Comparison of ENCODE assay signal across 12 cellular contexts in genomic region chr11:69605737-69606526, GRCh38. TPM values are rescaled to one million over a fixed set of nuclear protein-coding genes. Genes with fewer than 3 reads are reported as not detected.
DNase-seq lines count a peak whose midpoint lies in the region; ATAC-seq and TF ChIP-seq lines count a peak whose summit lies in the region.
"Had no signal": no experiment of that assay in that cellular context is flagged by ENCODE, and none has a peak within 500 bp of the region (broad histone marks: within the 10 kb centered on the region; RNA-seq: fewer than 3 reads in every experiment).

No MANE protein-coding gene starts in this region.

- TF ChIP-seq CTCF in endodermal cell (conservative IDR thresholded peaks at IDR 0.05) (no peak), stomach (IDR thresholded peaks at IDR 0.05) (no peak)

- no peak overlapping the region for H3K27ac ChIP-seq in endodermal cell (ENCODE audit: low read depth, low read length)
- no peak overlapping the region for H3K27ac ChIP-seq in stomach
- H3K27ac ChIP-seq: A549 had no signal

- H3K36me3 ChIP-seq in endodermal cell (ENCODE audit: control insufficient read depth, insufficient read depth, low read length) (no peaks in the 10 kb centered on the region), stomach (no peaks in the 10 kb centered on the region)

- intact Hi-C loops in stomach (cut with DNase I; ENCODE audit: low total_unique reads), result no loop called here

- peaks cover 19% of the 10 kb centered on the region for H3K9me3 ChIP-seq in endodermal cell (ENCODE audit: control insufficient read depth, low read length)
- peaks cover 0 to 42% (median 33%) of the 10 kb centered on the region in 4 donors for H3K9me3 ChIP-seq in stomach
- H3K9me3 ChIP-seq: A549, Caco-2 had no signal

- no peak for TF ChIP-seq POLR2A in stomach (IDR thresholded peaks at IDR 0.05)

- H3K27me3 Mint-ChIP-seq in endodermal cell (ENCODE audit: insufficient read depth), result peaks cover 27% of the 10 kb centered on the region
- H3K27me3 Mint-ChIP-seq in activated naive CD8-positive, alpha-beta T cell treated with anti-CD3 and anti-CD28 coated beads, Interleukin-2, amount 50 U/mL, for 24 hours, result peaks cover 17% of the 10 kb centered on the region

- H3K36me3 Mint-ChIP-seq in endodermal cell (ENCODE audit: low read depth), result no peaks in the 10 kb centered on the region
- H3K36me3 Mint-ChIP-seq in activated naive CD8-positive, alpha-beta T cell treated with anti-CD3 and anti-CD28 coated beads, Interleukin-2, amount 50 U/mL, for 24 hours (ENCODE audit: low read depth), result no peaks in the 10 kb centered on the region
- H3K36me3 Mint-ChIP-seq: CD8-positive, alpha-beta memory T cell had no signal

- DNase-seq in HuH-7.5 (ENCODE audit: low spot score) (peak; percentile 65), endodermal cell (peak; percentile 35), retina (peak; percentile 26), stomach (no peak)
- no peak for DNase-seq in activated naive CD8-positive, alpha-beta T cell treated with anti-CD3 and anti-CD28 coated beads, Interleukin-2, amount 50 U/mL, for 24 hours
- DNase-seq: Caco-2; CD8-positive, alpha-beta memory T cell; DND-41; GF-D8 had no signal

- no peak overlapping the region for H3K4me3 Mint-ChIP-seq in endodermal cell
- no peak overlapping the region for H3K4me3 Mint-ChIP-seq in activated naive CD8-positive, alpha-beta T cell treated with anti-CD3 and anti-CD28 coated beads, Interleukin-2, amount 50 U/mL, for 24 hours
- H3K4me3 Mint-ChIP-seq: CD8-positive, alpha-beta memory T cell had no signal

- no peak overlapping the region for H3K9ac ChIP-seq in endodermal cell (ENCODE audit: extremely low read depth, low read length, poor library complexity, severe bottlenecking)

- no peak overlapping the region for H3K27ac Mint-ChIP-seq in endodermal cell
- no peak overlapping the region for H3K27ac Mint-ChIP-seq in activated naive CD8-positive, alpha-beta T cell treated with anti-CD3 and anti-CD28 coated beads, Interleukin-2, amount 50 U/mL, for 24 hours

- no peaks in the 10 kb centered on the region for H3K4me1 ChIP-seq in endodermal cell (ENCODE audit: control insufficient read depth, insufficient read depth, low read length)
- H3K4me1 ChIP-seq in stomach, result no peaks in the 10 kb centered on the region
- H3K4me1 ChIP-seq: A549 had no signal

- 90 to 92% methylated on average over 7 to 18 of the region's 18 CpGs for WGBS in endodermal cell (ENCODE audit: insufficient coverage in 1 of 2, insufficient read length in 1 of 2), 2 experiments
- 82 to 89% (median 85%) methylated on average over 15 to 18 of the region's 18 CpGs for WGBS in stomach, 5 donors

- peaks cover 16% of the 10 kb centered on the region for H3K4me1 Mint-ChIP-seq in endodermal cell
- H3K4me1 Mint-ChIP-seq in activated naive CD8-positive, alpha-beta T cell treated with anti-CD3 and anti-CD28 coated beads, Interleukin-2, amount 50 U/mL, for 24 hours, result no peaks in the 10 kb centered on the region
- H3K4me1 Mint-ChIP-seq: CD8-positive, alpha-beta memory T cell had no signal

- H3K4me3 ChIP-seq in endodermal cell (ENCODE audit: low read length), result no peak overlapping the region
- no peak overlapping the region for H3K4me3 ChIP-seq in stomach
- H3K4me3 ChIP-seq: A549 had no signal

- ATAC-seq in activated naive CD8-positive, alpha-beta T cell treated with anti-CD3 and anti-CD28 coated beads, Interleukin-2, amount 50 U/mL, for 24 hours, result no peak
- ATAC-seq in HG03097 (IDR thresholded peaks at IDR 0.05; ENCODE audit: low FRiP score, unreplicated experiment), result no peak
- ATAC-seq: A549, HCT116 had no signal

- peaks cover 32% of the 10 kb centered on the region for H3K9me3 Mint-ChIP-seq in endodermal cell
- peaks cover 9% of the 10 kb centered on the region for H3K9me3 Mint-ChIP-seq in activated naive CD8-positive, alpha-beta T cell treated with anti-CD3 and anti-CD28 coated beads, Interleukin-2, amount 50 U/mL, for 24 hours

- no peaks in the 10 kb centered on the region for H3K27me3 ChIP-seq in endodermal cell (ENCODE audit: control insufficient read depth, insufficient read depth, low read length, poor library complexity, severe bottlenecking)
- H3K27me3 ChIP-seq in stomach, result peaks cover 0 to 19% (median 0%) of the 10 kb centered on the region in 3 donors

- TF ChIP-seq EP300 in stomach (IDR thresholded peaks at IDR 0.05), result no peak

RNA-seq across cellular contexts. Expression of gene CCND1, which starts 35.0 kb away (rescaled TPM):
- 100 to 1,000 TPM in 1 of 2 donors, 10 to 100 TPM in 1; 65.7 to 214 TPM for total RNA-seq in endodermal cell
- 203 TPM for polyA plus RNA-seq in endodermal cell (2013, experiment 1 of 2)
- 171 TPM for polyA plus RNA-seq in endodermal cell (2013, experiment 2 of 2)
- total RNA-seq in stomach, result 100 to 1,000 TPM in 3 of 5 donors, 10 to 100 TPM in 2; 24.1 to 293 (median 141) TPM
- 10 to 100 TPM; 17.6 to 44.6 (median 33.7) TPM for polyA plus RNA-seq in stomach

Comparison
In these comparisons a context has a peak if more than half of its experiments do, and no peak if none do; other contexts are left out.
1. DNase-seq: peak in HuH-7.5 (single experiment), endodermal cell (single experiment) and retina (single experiment); none in activated naive CD8-positive, alpha-beta T cell treated with anti-CD3 and anti-CD28 coated beads, Interleukin-2, amount 50 U/mL, for 24 hours (single experiment) and stomach (single experiment).